8 cellular contexts compared by ENCODE assay signal in the genomic region with DNA sequence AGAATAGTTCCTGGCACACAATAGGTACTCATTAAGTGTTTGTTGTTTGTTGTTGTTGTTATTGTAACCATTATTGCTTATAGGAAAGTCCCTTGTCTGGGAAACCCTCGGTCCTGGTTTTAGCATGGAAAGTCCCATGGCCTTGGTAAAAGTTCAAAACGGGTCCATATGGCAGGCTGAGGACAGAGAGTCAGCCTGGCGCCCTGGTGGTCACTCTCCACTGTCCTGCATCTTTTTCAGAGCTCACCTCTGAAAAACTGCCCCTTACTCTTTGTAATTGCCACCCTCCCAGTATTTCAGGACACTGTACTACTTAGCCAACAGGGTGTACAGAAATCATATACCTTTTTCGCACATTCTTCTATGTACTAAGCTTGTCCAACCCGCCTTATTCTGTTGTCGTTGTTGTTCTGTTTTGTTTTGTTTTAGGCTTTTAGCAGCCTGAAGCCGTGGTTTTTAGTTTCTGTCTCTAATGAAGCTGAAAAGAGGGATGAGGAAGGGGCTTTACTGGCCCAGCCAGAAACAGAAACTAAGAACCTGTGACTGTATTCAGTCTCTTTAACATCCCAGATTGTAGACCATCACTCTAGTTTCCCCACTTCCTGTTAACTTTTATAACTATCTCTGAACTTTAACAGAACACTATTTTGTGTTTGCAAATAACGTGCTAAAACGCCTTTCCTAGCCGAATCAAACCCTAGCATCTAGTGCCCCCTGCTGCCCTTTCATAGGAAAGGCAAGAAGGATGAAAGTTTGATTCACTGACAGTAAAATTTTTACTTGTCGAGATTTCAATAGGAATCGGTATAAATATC. TPM values are rescaled to one million over a fixed set of nuclear protein-coding genes. Genes with fewer than 3 reads are reported as not detected.
DNase-seq lines count a peak whose midpoint lies in the region; ATAC-seq and FAIRE-seq lines count a peak whose summit lies in the region.

No MANE protein-coding gene starts in this region.

- H3K18ac ChIP-seq in mesenchymal stem cell (ENCODE audit: low read depth in 1 of 2, low read length in 2 of 2) = peak overlapping the region; percentile 5 to 81

- H3K23ac ChIP-seq in mesenchymal stem cell (ENCODE audit: low read length in 2 of 2) = no peak overlapping the region

- peak overlapping the region; percentile 57 for H2BK120ac ChIP-seq in mesenchymal stem cell (ENCODE audit: low read depth, low read length)

- no peak overlapping the region for H3K4me2 ChIP-seq in mesenchymal stem cell (ENCODE audit: low read length, poor library complexity, severe bottlenecking)

- no peaks in the 10 kb centered on the region for H3K36me3 ChIP-seq in effector memory CD4-positive, alpha-beta T cell (ENCODE audit: control insufficient read depth, insufficient read depth, low read length)
- H3K36me3 ChIP-seq in mesenchymal stem cell (ENCODE audit: control insufficient read depth in 1 of 2, insufficient read depth in 2 of 2, low read depth in 1 of 2, low read length in 2 of 2) = peaks cover 0 to 12% of the 10 kb centered on the region in 2 experiments

- peaks cover 8% of the 10 kb centered on the region for H3K4me1 ChIP-seq in effector memory CD4-positive, alpha-beta T cell (ENCODE audit: control insufficient read depth, insufficient read depth, low read length, poor library complexity, severe bottlenecking)
- peaks cover 12% of the 10 kb centered on the region for H3K4me1 ChIP-seq in mesenchymal stem cell (ENCODE audit: control insufficient read depth, insufficient read depth, low read depth, low read length)

- peak overlapping the region in 1 of 2 experiments; percentile 83 for H2BK12ac ChIP-seq in mesenchymal stem cell (ENCODE audit: low read length in 2 of 2)

- H2AFZ ChIP-seq in mesenchymal stem cell (ENCODE audit: low read depth, low read length) = no peak overlapping the region

- peak overlapping the region; percentile 30 to 73 for H3K4ac ChIP-seq in mesenchymal stem cell (ENCODE audit: low read depth in 1 of 2, low read length in 2 of 2)

- H4K8ac ChIP-seq in mesenchymal stem cell (ENCODE audit: low read length) = peak overlapping the region; percentile 77

- peak overlapping the region in 1 of 2 experiments; percentile 80 for H3K14ac ChIP-seq in mesenchymal stem cell (ENCODE audit: low read length in 2 of 2)

- DNase-seq in ACHN = peak; percentile 69
- peak; percentile 60 for DNase-seq in GM18507 (ENCODE audit: extremely low spot score, insufficient read length, low read depth)
- peak; percentile 99 for DNase-seq in NCI-H510A treated with DMSO at 0.1 percent for 48 hours (lab: John Stamatoyannopoulos, UW)
- peak; percentile 69 for DNase-seq in activated CD4-positive, alpha-beta T cell treated with anti-CD3 and anti-CD28 coated beads for 48 hours
- DNase-seq in effector memory CD4-positive, alpha-beta T cell = peak; percentile 23 to 43 (median 23)
- DNase-seq in mesenchymal stem cell = peak; percentile 85
- DNase-seq in stimulated activated CD8-positive, alpha-beta memory T cell treated with anti-CD3 and anti-CD28 coated beads, Interleukin-4, amount 100 ng/mL, for 48 hours = peak; percentile 64

- no peaks in the 10 kb centered on the region for H3K9me3 ChIP-seq in effector memory CD4-positive, alpha-beta T cell (ENCODE audit: control insufficient read depth, low read length)
- H3K9me3 ChIP-seq in mesenchymal stem cell (ENCODE audit: control insufficient read depth, low read length) = no peaks in the 10 kb centered on the region

- no peaks in the 10 kb centered on the region for H3K27me3 ChIP-seq in effector memory CD4-positive, alpha-beta T cell (replicated peaks; ENCODE audit: control insufficient read depth, insufficient read depth, low read length, poor library complexity, severe bottlenecking)
- no peaks in the 10 kb centered on the region for H3K27me3 ChIP-seq in mesenchymal stem cell (ENCODE audit: control insufficient read depth in 1 of 2, insufficient read depth in 1 of 2, low read length in 2 of 2)

- H3K4me3 ChIP-seq in effector memory CD4-positive, alpha-beta T cell (ENCODE audit: insufficient read depth, low read depth, low read length, poor library complexity, severe bottlenecking) = peak overlapping the region; percentile 55
- peak overlapping the region in 1 of 2 experiments; percentile 92 for H3K4me3 ChIP-seq in mesenchymal stem cell (ENCODE audit: insufficient read depth in 1 of 2, low read depth in 1 of 2, low read length in 2 of 2)

- in situ Hi-C loops in ACHN (cut with HindIII; ENCODE audit: low pct_ligation_motif_present, low pct_unique_long_range_greater_than_20kb, low sequenced_read_pairs) = loop anchor here (25.0 kb wide), 1 partner anchor 251 kb away; the partner anchor contains the start of gene EFHC1

- H3K27ac ChIP-seq in effector memory CD4-positive, alpha-beta T cell (ENCODE audit: insufficient read depth, low read length, poor library complexity, severe bottlenecking) = no peak overlapping the region
- peak overlapping the region; percentile 16 for H3K27ac ChIP-seq in mesenchymal stem cell (ENCODE audit: low read length, poor library complexity, severe bottlenecking)

- WGBS in mesenchymal stem cell = 23% methylated on average over 7 of the region's 12 CpGs

- H3K79me1 ChIP-seq in mesenchymal stem cell (replicated peaks; ENCODE audit: low read length, poor library complexity, severe bottlenecking) = peaks cover 25% of the 10 kb centered on the region

- H2BK15ac ChIP-seq in mesenchymal stem cell (ENCODE audit: low read depth, poor library complexity, severe bottlenecking) = peak overlapping the region; percentile 16

- peak; percentile 91 for FAIRE-seq in GM18507 (lab: Jason Lieb, UNC)

- ATAC-seq in HG03196 (IDR thresholded peaks at IDR 0.05; ENCODE audit: unreplicated experiment) = peak; percentile 35

- peak overlapping the region; percentile 85 for H3K9ac ChIP-seq in mesenchymal stem cell (ENCODE audit: low read length)

- H2AK5ac ChIP-seq in mesenchymal stem cell (ENCODE audit: low read length, severe bottlenecking) = peak overlapping the region; percentile 93

- H2BK5ac ChIP-seq in mesenchymal stem cell (ENCODE audit: low read depth, low read length, poor library complexity, severe bottlenecking) = no peak overlapping the region

- H4K91ac ChIP-seq in mesenchymal stem cell (ENCODE audit: low read length) = no peak overlapping the region

RNA-seq across cellular contexts. Expression of gene TMEM14A, which starts 7.6 kb away (rescaled TPM):
- polyA plus RNA-seq in mesenchymal stem cell (2013, experiment 1 of 2) = 28.7 TPM
- 32.6 TPM for polyA plus RNA-seq in mesenchymal stem cell (2013, experiment 2 of 2)

Comparison
In these comparisons a context has a peak if more than half of its experiments do, and no peak if none do; other contexts are left out.
1. DNase-seq: peak in every context shown above with its lines; median percentile 99 in NCI-H510A treated with DMSO at 0.1 percent for 48 hours; 85 in mesenchymal stem cell; 69 in ACHN; 69 in activated CD4-positive, alpha-beta T cell treated with anti-CD3 and anti-CD28 coated beads for 48 hours; 64 in stimulated activated CD8-positive, alpha-beta memory T cell treated with anti-CD3 and anti-CD28 coated beads, Interleukin-4, amount 100 ng/mL, for 48 hours; 60 in GM18507; 23 in effector memory CD4-positive, alpha-beta T cell.